22 cellular contexts compared by ENCODE assay signal in the genomic region with DNA sequence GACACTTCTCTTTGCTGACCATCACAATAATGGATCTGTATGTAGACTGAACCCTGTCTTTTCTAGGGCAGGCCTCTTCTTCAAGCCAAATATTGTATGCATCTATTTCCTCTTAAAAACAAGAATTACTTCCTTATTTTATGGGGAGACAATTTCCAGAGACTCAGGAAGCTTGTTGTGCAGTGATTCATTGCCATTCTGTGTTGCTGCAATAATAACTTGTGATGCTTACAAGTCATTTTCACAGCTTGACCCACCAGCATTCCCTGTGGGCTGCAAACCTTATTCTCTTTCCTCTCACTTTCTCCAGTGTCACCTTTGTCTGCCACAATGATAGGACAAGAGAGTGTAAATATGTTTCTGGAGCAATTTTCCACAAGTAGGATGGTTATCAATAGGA.
DNase-seq lines count a peak whose midpoint lies in the region; ATAC-seq and TF ChIP-seq lines count a peak whose summit lies in the region.
"Had no signal": no experiment of that assay in that cellular context is flagged by ENCODE, and none has a peak within 500 bp of the region (broad histone marks: within the 10 kb centered on the region; RNA-seq: fewer than 3 reads in every experiment).

No MANE protein-coding gene starts in this region.

- H4K20me1 ChIP-seq in SK-N-SH (ENCODE audit: insufficient read depth) = no peaks in the 10 kb centered on the region
- H4K20me1 ChIP-seq: BLaER1 treated with 17β-estradiol and CSF1 and Interleukin-3, amounts not matched to agents 10 nM and 100 nM had no signal

- H3K79me2 ChIP-seq in SK-N-SH (ENCODE audit: insufficient read depth) = no peaks in the 10 kb centered on the region

- no peaks in the 10 kb centered on the region for H3K9me3 ChIP-seq in SK-N-SH
- H3K9me3 ChIP-seq: MG63 had no signal

- H3F3A ChIP-seq in SK-N-SH (replicated peaks; ENCODE audit: insufficient read depth) = no peaks in the 10 kb centered on the region

- no peaks in the 10 kb centered on the region for H3K9me2 ChIP-seq in SK-N-SH

- TF ChIP-seq RAD21 in SK-N-SH (IDR thresholded peaks at IDR 0.05; ENCODE audit: low read length) = no peak

- TF ChIP-seq CTCF in brain microvascular endothelial cell (IDR thresholded peaks at IDR 0.05; ENCODE audit: low read depth, low read length, missing control alignments) = no peak
- no peak for TF ChIP-seq CTCF in epithelial cell of proximal tubule (conservative IDR thresholded peaks at IDR 0.05; ENCODE audit: low read depth, low read length)
- TF ChIP-seq CTCF in SK-N-SH (IDR thresholded peaks at IDR 0.05) = no peak

- H3K36me3 ChIP-seq in brain microvascular endothelial cell (replicated peaks) (no peaks in the 10 kb centered on the region), SK-N-SH (replicated peaks in 1 of 2; ENCODE audit: control insufficient read depth in 1 of 2, insufficient read depth in 2 of 2, low read length in 1 of 2) (no peaks in the 10 kb centered on the region)
- H3K36me3 ChIP-seq: BLaER1 treated with 17β-estradiol and CSF1 and Interleukin-3, amounts not matched to agents 10 nM and 100 nM; MG63 had no signal

- H3K4me2 ChIP-seq in SK-N-SH = no peak overlapping the region
- H3K4me2 ChIP-seq: PC-9 had no signal

- in situ Hi-C loops in brain microvascular endothelial cell (cut with HindIII; ENCODE audit: low pct_ligation_motif_present, low sequenced_read_pairs) = no loop called here

- H3K4me3 ChIP-seq in brain microvascular endothelial cell (ENCODE audit: low read depth, low read length) (no peak overlapping the region), epithelial cell of proximal tubule (ENCODE audit: low read depth, low read length) (no peak overlapping the region), SK-N-SH (ENCODE audit: low read depth in 2 of 2, low read length in 1 of 2) (no peak overlapping the region)
- H3K4me3 ChIP-seq: BLaER1 treated with 17β-estradiol and CSF1 and Interleukin-3, amounts not matched to agents 10 nM and 100 nM; MG63; PC-9 had no signal

- CTCF ChIA-PET in SK-N-SH (lab: Yijun Ruan, JAX) = no interaction called here

- H3K27ac ChIP-seq in brain microvascular endothelial cell (no peak overlapping the region), SK-N-SH (ENCODE audit: low read depth in 2 of 2, low read length in 1 of 2) (no peak overlapping the region)
- H3K27ac ChIP-seq: PC-9 had no signal

- H3K27me3 ChIP-seq in brain microvascular endothelial cell (replicated peaks) (no peaks in the 10 kb centered on the region), SK-N-SH (ENCODE audit: insufficient read depth) (no peaks in the 10 kb centered on the region)
- H3K27me3 ChIP-seq: BLaER1 treated with 17β-estradiol and CSF1 and Interleukin-3, amounts not matched to agents 10 nM and 100 nM; MG63 had no signal

- ATAC-seq in GM21447 (IDR thresholded peaks at IDR 0.05; ENCODE audit: unreplicated experiment) = no peak
- ATAC-seq: CD8-positive, alpha-beta T cell had no signal

- DNase-seq in NOMO-1 treated with DMSO at 0.1 percent for 48 hours (lab: John Stamatoyannopoulos, UW; ENCODE audit: unreplicated experiment) (peak; percentile 28), NOMO-1 treated with dmso at 0.1 percent for 144 hours (lab: John Stamatoyannopoulos, UW; ENCODE audit: unreplicated experiment) (no peak), brain microvascular endothelial cell (peak; percentile 2), epithelial cell of proximal tubule (ENCODE audit: low read depth) (peak; percentile 33), pulmonary artery endothelial cell (ENCODE audit: low read depth, low spot score) (peak; percentile 51), SK-N-SH (no peak)
- no peak for DNase-seq in activated CD4-positive, CD25-positive, alpha-beta regulatory T cell treated with anti-CD3 and anti-CD28 coated beads, Interleukin-2, amount 50 U/mL, for 72 hours
- DNase-seq: 8988T; Calu3; CD8-positive, alpha-beta T cell; Kasumi-1; MG63; NCI-H1105 treated with DMSO at 0.1 percent for 48 hours; NCI-H1694; NCI-H2081; NCI-H2171; NCI-H526; PC-9; RPMI8226; SHP77 had no signal

- no peaks in the 10 kb centered on the region for H3K4me1 ChIP-seq in SK-N-SH (ENCODE audit: control insufficient read depth in 1 of 2, insufficient read depth in 2 of 2, low read depth in 1 of 2, low read length in 1 of 2)

- no peak for TF ChIP-seq EP300 in SK-N-SH (IDR thresholded peaks at IDR 0.05; ENCODE audit: borderline replicate concordance in 1 of 2, low read depth in 1 of 2, low read length in 1 of 2)

- POLR2A ChIA-PET in SK-N-SH (lab: Yijun Ruan, JAX) = no interaction called here

- H3K9ac ChIP-seq in SK-N-SH = no peak overlapping the region

- no peak overlapping the region for H2AFZ ChIP-seq in SK-N-SH (ENCODE audit: low read depth)
- H2AFZ ChIP-seq: PC-9 had no signal

TF ChIP-seq in SK-N-SH, 30 proteins besides CTCF, POLR2A, EP300 and RAD21:
- TF ChIP-seq, protein P1, sequence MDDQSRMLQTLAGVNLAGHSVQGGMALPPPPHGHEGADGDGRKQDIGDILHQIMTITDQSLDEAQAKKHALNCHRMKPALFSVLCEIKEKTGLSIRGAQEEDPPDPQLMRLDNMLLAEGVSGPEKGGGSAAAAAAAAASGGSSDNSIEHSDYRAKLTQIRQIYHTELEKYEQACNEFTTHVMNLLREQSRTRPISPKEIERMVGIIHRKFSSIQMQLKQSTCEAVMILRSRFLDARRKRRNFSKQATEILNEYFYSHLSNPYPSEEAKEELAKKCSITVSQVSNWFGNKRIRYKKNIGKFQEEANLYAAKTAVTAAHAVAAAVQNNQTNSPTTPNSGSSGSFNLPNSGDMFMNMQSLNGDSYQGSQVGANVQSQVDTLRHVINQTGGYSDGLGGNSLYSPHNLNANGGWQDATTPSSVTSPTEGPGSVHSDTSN (IDR thresholded peaks at IDR 0.05) = no peak
- no peak for TF ChIP-seq EZH2phosphoT487 (IDR thresholded peaks at IDR 0.05; ENCODE audit: borderline replicate concordance, low read depth)
- TF ChIP-seq, protein P2, sequence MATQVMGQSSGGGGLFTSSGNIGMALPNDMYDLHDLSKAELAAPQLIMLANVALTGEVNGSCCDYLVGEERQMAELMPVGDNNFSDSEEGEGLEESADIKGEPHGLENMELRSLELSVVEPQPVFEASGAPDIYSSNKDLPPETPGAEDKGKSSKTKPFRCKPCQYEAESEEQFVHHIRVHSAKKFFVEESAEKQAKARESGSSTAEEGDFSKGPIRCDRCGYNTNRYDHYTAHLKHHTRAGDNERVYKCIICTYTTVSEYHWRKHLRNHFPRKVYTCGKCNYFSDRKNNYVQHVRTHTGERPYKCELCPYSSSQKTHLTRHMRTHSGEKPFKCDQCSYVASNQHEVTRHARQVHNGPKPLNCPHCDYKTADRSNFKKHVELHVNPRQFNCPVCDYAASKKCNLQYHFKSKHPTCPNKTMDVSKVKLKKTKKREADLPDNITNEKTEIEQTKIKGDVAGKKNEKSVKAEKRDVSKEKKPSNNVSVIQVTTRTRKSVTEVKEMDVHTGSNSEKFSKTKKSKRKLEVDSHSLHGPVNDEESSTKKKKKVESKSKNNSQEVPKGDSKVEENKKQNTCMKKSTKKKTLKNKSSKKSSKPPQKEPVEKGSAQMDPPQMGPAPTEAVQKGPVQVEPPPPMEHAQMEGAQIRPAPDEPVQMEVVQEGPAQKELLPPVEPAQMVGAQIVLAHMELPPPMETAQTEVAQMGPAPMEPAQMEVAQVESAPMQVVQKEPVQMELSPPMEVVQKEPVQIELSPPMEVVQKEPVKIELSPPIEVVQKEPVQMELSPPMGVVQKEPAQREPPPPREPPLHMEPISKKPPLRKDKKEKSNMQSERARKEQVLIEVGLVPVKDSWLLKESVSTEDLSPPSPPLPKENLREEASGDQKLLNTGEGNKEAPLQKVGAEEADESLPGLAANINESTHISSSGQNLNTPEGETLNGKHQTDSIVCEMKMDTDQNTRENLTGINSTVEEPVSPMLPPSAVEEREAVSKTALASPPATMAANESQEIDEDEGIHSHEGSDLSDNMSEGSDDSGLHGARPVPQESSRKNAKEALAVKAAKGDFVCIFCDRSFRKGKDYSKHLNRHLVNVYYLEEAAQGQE (IDR thresholded peaks at IDR 0.05; ENCODE audit: low read depth, low read length) = no peak
- TF ChIP-seq, protein P3, sequence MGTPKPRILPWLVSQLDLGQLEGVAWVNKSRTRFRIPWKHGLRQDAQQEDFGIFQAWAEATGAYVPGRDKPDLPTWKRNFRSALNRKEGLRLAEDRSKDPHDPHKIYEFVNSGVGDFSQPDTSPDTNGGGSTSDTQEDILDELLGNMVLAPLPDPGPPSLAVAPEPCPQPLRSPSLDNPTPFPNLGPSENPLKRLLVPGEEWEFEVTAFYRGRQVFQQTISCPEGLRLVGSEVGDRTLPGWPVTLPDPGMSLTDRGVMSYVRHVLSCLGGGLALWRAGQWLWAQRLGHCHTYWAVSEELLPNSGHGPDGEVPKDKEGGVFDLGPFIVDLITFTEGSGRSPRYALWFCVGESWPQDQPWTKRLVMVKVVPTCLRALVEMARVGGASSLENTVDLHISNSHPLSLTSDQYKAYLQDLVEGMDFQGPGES (IDR thresholded peaks at IDR 0.05; ENCODE audit: low read depth, low read length) = no peak

Comparison
In these comparisons a context has a peak if more than half of its experiments do, and no peak if none do; other contexts are left out.
1. DNase-seq: peak in NOMO-1 treated with DMSO at 0.1 percent for 48 hours (single experiment), brain microvascular endothelial cell (single experiment), epithelial cell of proximal tubule (single experiment) and pulmonary artery endothelial cell (single experiment); none in NOMO-1 treated with dmso at 0.1 percent for 144 hours (single experiment), SK-N-SH (single experiment) and activated CD4-positive, CD25-positive, alpha-beta regulatory T cell treated with anti-CD3 and anti-CD28 coated beads, Interleukin-2, amount 50 U/mL, for 72 hours (single experiment).